In the genomic region with DNA sequence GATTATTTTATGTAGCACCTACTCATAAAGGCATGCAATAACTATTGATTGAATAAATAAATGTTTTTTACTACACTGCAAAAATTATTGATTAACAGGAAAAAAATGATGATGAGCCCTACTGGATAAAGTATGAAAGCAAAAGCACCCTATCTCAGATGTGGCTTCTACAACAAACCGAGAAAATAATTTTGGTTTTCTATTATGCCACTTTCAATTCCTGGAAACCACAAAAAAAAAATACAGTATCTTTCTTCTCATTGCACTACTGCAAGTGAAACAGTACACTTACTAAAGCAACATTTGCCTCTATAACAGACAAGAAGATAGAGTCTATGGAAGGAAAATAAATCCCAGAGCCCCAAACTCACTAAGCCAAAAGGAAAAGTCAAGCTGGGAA, we compare ENCODE assay signal across 26 cellular contexts.
DNase-seq lines count a peak whose midpoint lies in the region; ATAC-seq and TF ChIP-seq lines count a peak whose summit lies in the region.
"Had no signal": no experiment of that assay in that cellular context is flagged by ENCODE, and none has a peak within 500 bp of the region (broad histone marks: within the 10 kb centered on the region; RNA-seq: fewer than 3 reads in every experiment).

No MANE protein-coding gene starts in this region.

- H3K4me1 Mint-ChIP-seq in endodermal cell: peaks cover 35% of the 10 kb centered on the region
- H3K4me1 Mint-ChIP-seq: CD4-positive, CD25-positive, alpha-beta regulatory T cell had no signal

- H3K27ac ChIP-seq in endodermal cell (ENCODE audit: low read depth, low read length): no peak overlapping the region
- no peak overlapping the region for H3K27ac ChIP-seq in Karpas-422 (ENCODE audit: low read length)
- H3K27ac ChIP-seq: PC-9, SJCRH30 had no signal

- H3K9me2 ChIP-seq in Karpas-422 (replicated peaks; ENCODE audit: insufficient read depth, low read length): no peaks in the 10 kb centered on the region

- TF ChIP-seq CTCF in endodermal cell (conservative IDR thresholded peaks at IDR 0.05): no peak

- H3K4me3 ChIP-seq in endodermal cell (ENCODE audit: low read length): peak overlapping the region; percentile 2
- no peak overlapping the region for H3K4me3 ChIP-seq in Karpas-422 (ENCODE audit: low read length)
- H3K4me3 ChIP-seq: GM12878, PC-9, SJCRH30 had no signal

- peak overlapping the region; percentile 28 for H3K9ac ChIP-seq in endodermal cell (ENCODE audit: extremely low read depth, low read length, poor library complexity, severe bottlenecking)
- no peak overlapping the region for H3K9ac ChIP-seq in Karpas-422 (ENCODE audit: low read length)

- H3K36me3 ChIP-seq in endodermal cell (ENCODE audit: control insufficient read depth, insufficient read depth, low read length): no peaks in the 10 kb centered on the region
- no peaks in the 10 kb centered on the region for H3K36me3 ChIP-seq in Karpas-422 (ENCODE audit: insufficient read depth, low read length)
- H3K36me3 ChIP-seq: SJCRH30 had no signal

- H3K9me3 Mint-ChIP-seq in endodermal cell: peaks cover 3% of the 10 kb centered on the region
- H3K9me3 Mint-ChIP-seq: H9 had no signal

- no peak overlapping the region for H2AFZ ChIP-seq in Karpas-422 (ENCODE audit: low read length)
- H2AFZ ChIP-seq: PC-9 had no signal

- H3K4me3 Mint-ChIP-seq in endodermal cell: no peak overlapping the region
- H3K4me3 Mint-ChIP-seq: CD4-positive, CD25-positive, alpha-beta regulatory T cell; H9; HFFc6; T-cell had no signal

- H3K27me3 ChIP-seq in endodermal cell (ENCODE audit: control insufficient read depth, insufficient read depth, low read length, poor library complexity, severe bottlenecking) (no peaks in the 10 kb centered on the region), Karpas-422 (ENCODE audit: low read length) (no peaks in the 10 kb centered on the region)
- H3K27me3 ChIP-seq: SJCRH30 had no signal

- ATAC-seq in GM18508 (IDR thresholded peaks at IDR 0.05; ENCODE audit: insufficient read depth, unreplicated experiment): peak; percentile 57
- ATAC-seq in SK-N-SH treated with all-trans-retinoic acid at 6 μM for 48 hours: no peak
- ATAC-seq: GM12878, Right ventricle myocardium inferior, T-cell had no signal

- no peaks in the 10 kb centered on the region for H3K36me3 Mint-ChIP-seq in endodermal cell (ENCODE audit: low read depth)
- H3K36me3 Mint-ChIP-seq: CD4-positive, CD25-positive, alpha-beta regulatory T cell; T-cell had no signal

- no peaks in the 10 kb centered on the region for H3K79me2 ChIP-seq in Karpas-422 (ENCODE audit: low read length)

- H4K20me1 ChIP-seq in Karpas-422 (ENCODE audit: insufficient read depth, low read depth, low read length): no peaks in the 10 kb centered on the region

- peak overlapping the region; percentile 70 for H3K27ac Mint-ChIP-seq in endodermal cell
- H3K27ac Mint-ChIP-seq: CD4-positive, CD25-positive, alpha-beta regulatory T cell; HFFc6; T-cell had no signal

- no peaks in the 10 kb centered on the region for H3K9me3 ChIP-seq in endodermal cell (ENCODE audit: control insufficient read depth, low read length)
- peaks cover 30% of the 10 kb centered on the region for H3K9me3 ChIP-seq in Karpas-422 (ENCODE audit: low read length)
- H3K9me3 ChIP-seq: SJCRH30 had no signal

- no peaks in the 10 kb centered on the region for H3K27me3 Mint-ChIP-seq in endodermal cell (ENCODE audit: insufficient read depth)
- H3K27me3 Mint-ChIP-seq: CD4-positive, CD25-positive, alpha-beta regulatory T cell; T-cell had no signal

- H3K4me1 ChIP-seq in endodermal cell (ENCODE audit: control insufficient read depth, insufficient read depth, low read length) (peaks cover 13% of the 10 kb centered on the region), Karpas-422 (ENCODE audit: low read length) (no peaks in the 10 kb centered on the region)
- H3K4me1 ChIP-seq: SJCRH30 had no signal

- in situ Hi-C loops in ACHN (cut with HindIII; ENCODE audit: low pct_ligation_motif_present, low pct_unique_long_range_greater_than_20kb, low sequenced_read_pairs): no loop called here

- peak; percentile 21 for DNase-seq in ACHN
- DNase-seq in MV-4-11 (lab: John Stamatoyannopoulos, UW): peak; percentile 37
- DNase-seq in endodermal cell: no peak
- no peak for DNase-seq in HCEC 1CT
- no peak for DNase-seq in Karpas-422
- DNase-seq in LoVo (ENCODE audit: low spot score): no peak
- DNase-seq: 8988T; CD4-positive, CD25-positive, alpha-beta regulatory T cell; GDM1; H9; HFFc6; KBM-7; NCI-H1092 treated with DMSO at 0.1 percent for 48 hours; NCI-H1436; NCI-H187 treated with DMSO at 0.1 percent for 48 hours; NCI-H2171 treated with DMSO at 0.1 percent for 48 hours; NCI-H524; NCI-H748 treated with DMSO at 0.1 percent for 48 hours; NK-92 treated with Interleukin-12 subunit alpha and Interleukin-12 subunit beta, amount 100 ng/mL, for 24 hours; T-cell had no signal

- 89% methylated on average over 1 of the region's 1 CpG; no CpG with 5 or more reads in 1 of the 2 experiments for WGBS in endodermal cell (ENCODE audit: insufficient coverage in 1 of 2, insufficient read length in 1 of 2), 2 experiments

- H3K4me2 ChIP-seq in Karpas-422 (ENCODE audit: low read depth, low read length, poor library complexity, severe bottlenecking): no peak overlapping the region
- H3K4me2 ChIP-seq: PC-9 had no signal

TF ChIP-seq in SK-N-SH treated with all-trans-retinoic acid at 6 μM for 48 hours, 23 proteins besides CTCF, POLR2A, EP300 and RAD21:
- TF ChIP-seq ESRRG (CRISPR knock-in tag; IDR thresholded peaks at IDR 0.05) (no peak), ZNF70 (CRISPR knock-in tag; IDR thresholded peaks at IDR 0.05) (no peak), OSR1 (CRISPR knock-in tag; IDR thresholded peaks at IDR 0.05) (no peak), BACH2 (CRISPR knock-in tag; IDR thresholded peaks at IDR 0.05; ENCODE audit: borderline replicate concordance) (no peak), ISL1 (CRISPR knock-in tag; IDR thresholded peaks at IDR 0.05) (no peak), TCF4 (CRISPR knock-in tag; IDR thresholded peaks at IDR 0.05; ENCODE audit: borderline replicate concordance) (no peak), TSHZ2 (CRISPR knock-in tag; IDR thresholded peaks at IDR 0.05) (no peak), ZNF565 (CRISPR knock-in tag; conservative IDR thresholded peaks at IDR 0.05; ENCODE audit: low read depth) (no peak), ZC3H10 (CRISPR knock-in tag; IDR thresholded peaks at IDR 0.05) (no peak), GLIS3 (CRISPR knock-in tag; IDR thresholded peaks at IDR 0.05) (no peak)
- TF ChIP-seq, protein P1, sequence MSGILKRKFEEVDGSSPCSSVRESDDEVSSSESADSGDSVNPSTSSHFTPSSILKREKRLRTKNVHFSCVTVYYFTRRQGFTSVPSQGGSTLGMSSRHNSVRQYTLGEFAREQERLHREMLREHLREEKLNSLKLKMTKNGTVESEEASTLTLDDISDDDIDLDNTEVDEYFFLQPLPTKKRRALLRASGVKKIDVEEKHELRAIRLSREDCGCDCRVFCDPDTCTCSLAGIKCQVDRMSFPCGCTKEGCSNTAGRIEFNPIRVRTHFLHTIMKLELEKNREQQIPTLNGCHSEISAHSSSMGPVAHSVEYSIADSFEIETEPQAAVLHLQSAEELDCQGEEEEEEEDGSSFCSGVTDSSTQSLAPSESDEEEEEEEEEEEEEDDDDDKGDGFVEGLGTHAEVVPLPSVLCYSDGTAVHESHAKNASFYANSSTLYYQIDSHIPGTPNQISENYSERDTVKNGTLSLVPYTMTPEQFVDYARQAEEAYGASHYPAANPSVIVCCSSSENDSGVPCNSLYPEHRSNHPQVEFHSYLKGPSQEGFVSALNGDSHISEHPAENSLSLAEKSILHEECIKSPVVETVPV (CRISPR knock-in tag; IDR thresholded peaks at IDR 0.05): no peak
- TF ChIP-seq, protein P2, sequence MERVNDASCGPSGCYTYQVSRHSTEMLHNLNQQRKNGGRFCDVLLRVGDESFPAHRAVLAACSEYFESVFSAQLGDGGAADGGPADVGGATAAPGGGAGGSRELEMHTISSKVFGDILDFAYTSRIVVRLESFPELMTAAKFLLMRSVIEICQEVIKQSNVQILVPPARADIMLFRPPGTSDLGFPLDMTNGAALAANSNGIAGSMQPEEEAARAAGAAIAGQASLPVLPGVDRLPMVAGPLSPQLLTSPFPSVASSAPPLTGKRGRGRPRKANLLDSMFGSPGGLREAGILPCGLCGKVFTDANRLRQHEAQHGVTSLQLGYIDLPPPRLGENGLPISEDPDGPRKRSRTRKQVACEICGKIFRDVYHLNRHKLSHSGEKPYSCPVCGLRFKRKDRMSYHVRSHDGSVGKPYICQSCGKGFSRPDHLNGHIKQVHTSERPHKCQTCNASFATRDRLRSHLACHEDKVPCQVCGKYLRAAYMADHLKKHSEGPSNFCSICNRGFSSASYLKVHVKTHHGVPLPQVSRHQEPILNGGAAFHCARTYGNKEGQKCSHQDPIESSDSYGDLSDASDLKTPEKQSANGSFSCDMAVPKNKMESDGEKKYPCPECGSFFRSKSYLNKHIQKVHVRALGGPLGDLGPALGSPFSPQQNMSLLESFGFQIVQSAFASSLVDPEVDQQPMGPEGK (CRISPR knock-in tag; IDR thresholded peaks at IDR 0.05; ENCODE audit: borderline replicate concordance): no peak

Comparison
In these comparisons a context has a peak if more than half of its experiments do, and no peak if none do; other contexts are left out.
1. DNase-seq: peak in ACHN (single experiment) and MV-4-11 (single experiment); none in endodermal cell (single experiment), HCEC 1CT (single experiment), Karpas-422 (single experiment) and LoVo (single experiment).